Comparison of ENCODE assay signal across 1 cellular context in genomic region chr19:44593869-44594268, GRCh38.
TF ChIP-seq lines count a peak whose summit lies in the region.

No MANE protein-coding gene starts in this region.

TF ChIP-seq in A549, 52 proteins besides CTCF, POLR2A, EP300 and RAD21:
- TF ChIP-seq HOXA7 (CRISPR knock-in tag; IDR thresholded peaks at IDR 0.05) (peak; percentile 84; the same call in 1 of the 2 replicates), FOSB (CRISPR knock-in tag; IDR thresholded peaks at IDR 0.05) (0 out of 2 replicates have a peak, but pooled peaks have one; percentile 50), HOXB13 (CRISPR knock-in tag; IDR thresholded peaks at IDR 0.05; ENCODE audit: low read depth) (peak; percentile 96), ZNF302 (CRISPR knock-in tag; IDR thresholded peaks at IDR 0.05) (peak; percentile 98; the same call in 1 of the 2 replicates), ZSCAN20 (CRISPR knock-in tag; IDR thresholded peaks at IDR 0.05) (peak; percentile 89), HOXB5 (CRISPR knock-in tag; IDR thresholded peaks at IDR 0.05) (peak; percentile 97), FOXS1 (CRISPR knock-in tag; IDR thresholded peaks at IDR 0.05) (peak; percentile 96), ATOH8 (CRISPR knock-in tag; IDR thresholded peaks at IDR 0.05; ENCODE audit: low read depth) (peak; percentile 92), HEYL (CRISPR knock-in tag; IDR thresholded peaks at IDR 0.05) (peak; percentile 93; the same call in 1 of the 2 replicates), EHF (CRISPR knock-in tag; IDR thresholded peaks at IDR 0.05) (peak; percentile 98), NPAS2 (CRISPR knock-in tag; IDR thresholded peaks at IDR 0.05; ENCODE audit: borderline replicate concordance) (peak; percentile 75)
